1 cellular context compared by ENCODE assay signal in the genomic region with DNA sequence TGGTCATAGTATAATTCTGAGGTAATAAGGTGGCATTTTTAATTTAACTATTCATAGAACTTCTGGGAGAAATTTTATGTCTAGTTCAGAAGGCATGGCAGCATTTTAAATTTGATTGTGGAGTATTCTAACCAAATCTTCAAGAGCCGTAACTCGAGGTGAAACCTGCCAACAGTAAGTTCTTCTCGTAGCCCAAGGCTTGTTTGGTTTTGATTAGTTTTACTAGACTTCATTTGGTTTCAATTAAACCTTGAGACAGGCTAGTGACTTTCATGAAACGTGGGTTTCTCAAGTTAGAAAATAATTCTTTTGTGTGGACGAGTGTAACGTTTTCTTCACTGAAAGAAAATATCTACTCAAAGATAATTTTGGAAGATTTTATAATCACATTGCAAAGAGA.
TF ChIP-seq lines count a peak whose summit lies in the region.

No MANE protein-coding gene starts in this region.

TF ChIP-seq in SK-N-SH treated with all-trans-retinoic acid at 6 μM for 48 hours, 23 proteins besides CTCF, POLR2A, EP300 and RAD21 (continued from another document):
- TF ChIP-seq, protein P1, sequence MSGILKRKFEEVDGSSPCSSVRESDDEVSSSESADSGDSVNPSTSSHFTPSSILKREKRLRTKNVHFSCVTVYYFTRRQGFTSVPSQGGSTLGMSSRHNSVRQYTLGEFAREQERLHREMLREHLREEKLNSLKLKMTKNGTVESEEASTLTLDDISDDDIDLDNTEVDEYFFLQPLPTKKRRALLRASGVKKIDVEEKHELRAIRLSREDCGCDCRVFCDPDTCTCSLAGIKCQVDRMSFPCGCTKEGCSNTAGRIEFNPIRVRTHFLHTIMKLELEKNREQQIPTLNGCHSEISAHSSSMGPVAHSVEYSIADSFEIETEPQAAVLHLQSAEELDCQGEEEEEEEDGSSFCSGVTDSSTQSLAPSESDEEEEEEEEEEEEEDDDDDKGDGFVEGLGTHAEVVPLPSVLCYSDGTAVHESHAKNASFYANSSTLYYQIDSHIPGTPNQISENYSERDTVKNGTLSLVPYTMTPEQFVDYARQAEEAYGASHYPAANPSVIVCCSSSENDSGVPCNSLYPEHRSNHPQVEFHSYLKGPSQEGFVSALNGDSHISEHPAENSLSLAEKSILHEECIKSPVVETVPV (CRISPR knock-in tag; IDR thresholded peaks at IDR 0.05): no peak
- TF ChIP-seq PPARA (CRISPR knock-in tag; IDR thresholded peaks at IDR 0.05; ENCODE audit: borderline replicate concordance) (no peak), ZNF70 (CRISPR knock-in tag; IDR thresholded peaks at IDR 0.05) (no peak), ZC3H10 (CRISPR knock-in tag; IDR thresholded peaks at IDR 0.05) (no peak), CSDC2 (CRISPR knock-in tag; IDR thresholded peaks at IDR 0.05) (no peak), SNAI2 (CRISPR knock-in tag; IDR thresholded peaks at IDR 0.05) (no peak), TSHZ2 (CRISPR knock-in tag; IDR thresholded peaks at IDR 0.05) (no peak), GLIS3 (CRISPR knock-in tag; IDR thresholded peaks at IDR 0.05) (no peak), ISL1 (CRISPR knock-in tag; IDR thresholded peaks at IDR 0.05) (no peak), BACH2 (CRISPR knock-in tag; IDR thresholded peaks at IDR 0.05; ENCODE audit: borderline replicate concordance) (no peak), ESRRG (CRISPR knock-in tag; IDR thresholded peaks at IDR 0.05) (no peak)
- TF ChIP-seq, protein P2, sequence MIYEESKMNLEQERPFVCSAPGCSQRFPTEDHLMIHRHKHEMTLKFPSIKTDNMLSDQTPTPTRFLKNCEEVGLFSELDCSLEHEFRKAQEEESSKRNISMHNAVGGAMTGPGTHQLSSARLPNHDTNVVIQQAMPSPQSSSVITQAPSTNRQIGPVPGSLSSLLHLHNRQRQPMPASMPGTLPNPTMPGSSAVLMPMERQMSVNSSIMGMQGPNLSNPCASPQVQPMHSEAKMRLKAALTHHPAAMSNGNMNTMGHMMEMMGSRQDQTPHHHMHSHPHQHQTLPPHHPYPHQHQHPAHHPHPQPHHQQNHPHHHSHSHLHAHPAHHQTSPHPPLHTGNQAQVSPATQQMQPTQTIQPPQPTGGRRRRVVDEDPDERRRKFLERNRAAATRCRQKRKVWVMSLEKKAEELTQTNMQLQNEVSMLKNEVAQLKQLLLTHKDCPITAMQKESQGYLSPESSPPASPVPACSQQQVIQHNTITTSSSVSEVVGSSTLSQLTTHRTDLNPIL (CRISPR knock-in tag; IDR thresholded peaks at IDR 0.05; ENCODE audit: low read depth): no peak
